Comparison of ENCODE assay signal across 10 cellular contexts in genomic region chr4:122797405-122798094, GRCh38. TPM values are rescaled to one million over a fixed set of nuclear protein-coding genes. Genes with fewer than 3 reads are reported as not detected.
DNase-seq lines count a peak whose midpoint lies in the region; FAIRE-seq and TF ChIP-seq lines count a peak whose summit lies in the region.
"Had no signal": no experiment of that assay in that cellular context is flagged by ENCODE, and none has a peak within 500 bp of the region (broad histone marks: within the 10 kb centered on the region; RNA-seq: fewer than 3 reads in every experiment).

No MANE protein-coding gene starts in this region.

- dilution Hi-C loops in endothelial cell of umbilical vein (cut with MboI; ENCODE audit: extremely low pct_ligation_motif_present, low sequenced_read_pairs) = no loop called here

- H3K27ac ChIP-seq in ACC112 (ENCODE audit: low read depth, low read length) = peak overlapping the region; percentile 94
- H3K27ac ChIP-seq in endothelial cell of umbilical vein (ENCODE audit: insufficient read depth, low read depth, low read length) = peak overlapping the region; percentile 58
- peak overlapping the region; percentile 71 for H3K27ac ChIP-seq in osteoblast (ENCODE audit: low read depth, low read length)
- no peak overlapping the region for H3K27ac ChIP-seq in CD4-positive, alpha-beta memory T cell (ENCODE audit: low read depth, low read length)

- H3K9me3 Mint-ChIP-seq in CD4-positive, alpha-beta memory T cell = no peaks in the 10 kb centered on the region

- H3K27me3 Mint-ChIP-seq in CD4-positive, alpha-beta memory T cell = peaks cover 0 to 3% of the 10 kb centered on the region in 2 donors

- H3K79me2 ChIP-seq in ACC112 (ENCODE audit: control insufficient read depth, insufficient read depth, low read length, unreplicated experiment) = no peaks in the 10 kb centered on the region
- H3K79me2 ChIP-seq in endothelial cell of umbilical vein (ENCODE audit: control insufficient read depth, insufficient read depth, low read length) = no peaks in the 10 kb centered on the region
- no peaks in the 10 kb centered on the region for H3K79me2 ChIP-seq in osteoblast (ENCODE audit: insufficient read depth, low read length)

- CTCF ChIA-PET in endothelial cell of umbilical vein (lab: Charles Lee) = interaction anchor here (0.7 to 1.6 kb wide), 6 partner anchors 9 to 117 kb away, joined by 3 to 5 read pairs (median 4); no protein-coding TSS in a partner anchor
- CTCF ChIA-PET in CD4-positive, alpha-beta memory T cell (lab: Charles Lee; ENCODE audit: partially characterized antibody) = interaction anchor here (1.4 kb wide), 1 partner anchor 9 kb away, joined by 4 read pairs; no protein-coding TSS in a partner anchor

- peak overlapping the region; percentile 7 for H3K9ac ChIP-seq in endothelial cell of umbilical vein (replicated peaks; ENCODE audit: extremely low read depth, insufficient read depth, low read length)

- no peaks in the 10 kb centered on the region for H3K4me1 Mint-ChIP-seq in CD4-positive, alpha-beta memory T cell

- H3K4me2 ChIP-seq in endothelial cell of umbilical vein (ENCODE audit: insufficient read depth, low read length) (peak overlapping the region; percentile 26), osteoblast (ENCODE audit: insufficient read depth, low read length) (peak overlapping the region; percentile 73)

- TSS peak; percentile 94 for BruUV-seq in endothelial cell of umbilical vein (replicated peaks; lab: Mats Ljungman, UMichigan)

- intact Hi-C loops in endothelial cell of umbilical vein (cut with micrococcal nuclease) = loop anchor here (2.0 kb wide), 1 partner anchor 29 kb away; the partner anchor contains the start of gene FGF2
- intact Hi-C loops in CD4-positive, alpha-beta memory T cell (cut with micrococcal nuclease) = no loop called here

- H3K36me3 ChIP-seq in ACC112 (ENCODE audit: insufficient read depth, low read length) (no peaks in the 10 kb centered on the region), MG63 (no peaks in the 10 kb centered on the region), endothelial cell of umbilical vein (ENCODE audit: control insufficient read depth in 2 of 2, extremely low read depth in 1 of 2, insufficient read depth in 2 of 2, low read length in 2 of 2) (no peaks in the 10 kb centered on the region), osteoblast (ENCODE audit: insufficient read depth, low read length) (no peaks in the 10 kb centered on the region)
- no peaks in the 10 kb centered on the region for H3K36me3 ChIP-seq in CD4-positive, alpha-beta memory T cell (ENCODE audit: insufficient read depth, low read length)

- H3K4me3 ChIP-seq in ACC112 (ENCODE audit: low read depth, low read length) (peak overlapping the region; percentile 56), MG63 (0 out of 2 replicates have a peak overlapping the region, but pooled peaks have one; percentile 7), endothelial cell of umbilical vein (replicated peaks in 1 of 3; ENCODE audit: insufficient read depth in 1 of 3, low read depth in 1 of 3, low read length in 3 of 3) (no peak overlapping the region), osteoblast (ENCODE audit: insufficient read depth, low read length) (peak overlapping the region; percentile 23)
- no peak overlapping the region for H3K4me3 ChIP-seq in CD4-positive, alpha-beta memory T cell (ENCODE audit: low read length in 2 of 2)

- H2AFZ ChIP-seq in ACC112 (ENCODE audit: low read length, unreplicated experiment) = peak overlapping the region; percentile 96
- H2AFZ ChIP-seq in endothelial cell of umbilical vein (ENCODE audit: low read depth, low read length) = peak overlapping the region; percentile 78
- H2AFZ ChIP-seq in osteoblast (ENCODE audit: low read length) = peak overlapping the region; percentile 11

- H4K20me1 ChIP-seq in endothelial cell of umbilical vein (replicated peaks; ENCODE audit: control insufficient read depth, extremely low read depth, insufficient read depth, low read length) = no peaks in the 10 kb centered on the region
- H4K20me1 ChIP-seq in osteoblast (ENCODE audit: insufficient read depth, low read length) = no peaks in the 10 kb centered on the region

- TF ChIP-seq POLR2A in endothelial cell of umbilical vein (IDR thresholded peaks at IDR 0.05; ENCODE audit: low read depth, low read length) = no peak

- H3K4me3 Mint-ChIP-seq in CD4-positive, alpha-beta memory T cell = no peak overlapping the region

- no peaks in the 10 kb centered on the region for H3K36me3 Mint-ChIP-seq in CD4-positive, alpha-beta memory T cell

- no peak overlapping the region for H3K27ac Mint-ChIP-seq in CD4-positive, alpha-beta memory T cell

- H3K27me3 ChIP-seq in ACC112 (ENCODE audit: insufficient read depth, low read length) (no peaks in the 10 kb centered on the region), MG63 (no peaks in the 10 kb centered on the region), endothelial cell of umbilical vein (ENCODE audit: control insufficient read depth in 2 of 2, insufficient read depth in 2 of 2, low read length in 2 of 2) (no peaks in the 10 kb centered on the region), osteoblast (ENCODE audit: insufficient read depth, low read length) (no peaks in the 10 kb centered on the region)
- no peaks in the 10 kb centered on the region for H3K27me3 ChIP-seq in CD4-positive, alpha-beta memory T cell (ENCODE audit: insufficient read depth, low read length)

- POLR2A ChIA-PET in endothelial cell of umbilical vein (lab: Charles Lee) = interaction anchor here (0.6 kb wide), 1 partner anchor 98 kb away, joined by 3 read pairs; no protein-coding TSS in a partner anchor
- POLR2A ChIA-PET in CD4-positive, alpha-beta memory T cell (lab: Charles Lee; ENCODE audit: partially characterized antibody) = no interaction called here

- peak; percentile 49 for FAIRE-seq in endothelial cell of umbilical vein (lab: Jason Lieb, UNC)

- peaks cover 35% of the 10 kb centered on the region for H3K4me1 ChIP-seq in ACC112 (ENCODE audit: control insufficient read depth, insufficient read depth, low read length, unreplicated experiment)
- peaks cover 7% of the 10 kb centered on the region for H3K4me1 ChIP-seq in endothelial cell of umbilical vein (ENCODE audit: control insufficient read depth, extremely low read depth, insufficient read depth, low read length)
- peaks cover 28% of the 10 kb centered on the region for H3K4me1 ChIP-seq in osteoblast (ENCODE audit: insufficient read depth, low read length)
- no peaks in the 10 kb centered on the region for H3K4me1 ChIP-seq in CD4-positive, alpha-beta memory T cell (ENCODE audit: insufficient read depth, low read length)

- DNase-seq in MG63 (no peak), endothelial cell of umbilical vein (ENCODE audit: low read depth, low spot score) (no peak), osteoblast (ENCODE audit: insufficient read length, low spot score, missing footprints) (peak; percentile 69), globus pallidus (ENCODE audit: low spot score) (no peak), SW480 (ENCODE audit: low spot score) (no peak), DMS 273 (lab: John Stamatoyannopoulos, UW; ENCODE audit: unreplicated experiment) (no peak)
- no peak for DNase-seq in CD4-positive, alpha-beta memory T cell
- DNase-seq: activated CD4-positive, alpha-beta T cell treated with anti-CD3 and anti-CD28 coated beads, Interleukin-2, amount 50 U/mL, for 48 hours; NCI-H1694 treated with DMSO at 0.1 percent for 48 hours had no signal

- no peaks in the 10 kb centered on the region for H3K9me1 ChIP-seq in endothelial cell of umbilical vein (replicated peaks; ENCODE audit: control insufficient read depth, extremely low read depth, insufficient read depth, low read length)

- H3K9me3 ChIP-seq in MG63 (no peaks in the 10 kb centered on the region), endothelial cell of umbilical vein (replicated peaks; ENCODE audit: control insufficient read depth, insufficient read depth, low read length) (no peaks in the 10 kb centered on the region), osteoblast (ENCODE audit: low read depth, low read length) (no peaks in the 10 kb centered on the region)
- H3K9me3 ChIP-seq in CD4-positive, alpha-beta memory T cell (ENCODE audit: control insufficient read depth in 1 of 2, low read length in 2 of 2) = no peaks in the 10 kb centered on the region

- TF ChIP-seq CTCF in endothelial cell of umbilical vein (IDR thresholded peaks at IDR 0.05; ENCODE audit: extremely low read depth in 1 of 2, insufficient read depth in 1 of 2, low read depth in 1 of 2, low read length in 2 of 2) (no peak), osteoblast (IDR thresholded peaks at IDR 0.05; ENCODE audit: extremely low read depth, low read depth, low read length) (no peak)

TF ChIP-seq in endothelial cell of umbilical vein, 7 proteins besides CTCF, POLR2A, EP300 and RAD21:
- TF ChIP-seq JUN (IDR thresholded peaks at IDR 0.05; ENCODE audit: borderline replicate concordance, insufficient read depth, insufficient read length, low read depth) (no peak), MYC (IDR thresholded peaks at IDR 0.05; ENCODE audit: low read depth, low read length) (no peak), MAX (IDR thresholded peaks at IDR 0.05; ENCODE audit: insufficient read depth, insufficient read length) (no peak), EZH2 (IDR thresholded peaks at IDR 0.05; ENCODE audit: borderline replicate concordance, low read depth, low read length, severe bottlenecking) (no peak), POLR2AphosphoS5 (IDR thresholded peaks at IDR 0.05; ENCODE audit: insufficient read depth, low read depth, low read length) (no peak), GATA2 (IDR thresholded peaks at IDR 0.05; ENCODE audit: insufficient read depth, insufficient read length, low read depth, low read length) (no peak), FOS (IDR thresholded peaks at IDR 0.05; ENCODE audit: borderline replicate concordance, insufficient read depth, low read length) (no peak)

RNA-seq across cellular contexts. Expression of gene FGF2, which starts 29.1 kb away (rescaled TPM):
- 48.5 and 109 TPM in 2 replicates for total RNA-seq in MG63 (2014; rRNA removed; shearing (Covaris generic); ENCODE audit: low replicate concordance)
- 16.3 and 23.9 TPM in 2 replicates for total RNA-seq in endothelial cell of umbilical vein
- polyA plus RNA-seq in endothelial cell of umbilical vein = 3.7 and 4.6 TPM in 2 replicates
- 5.0 and 5.3 TPM in 2 replicates for polyA plus RNA-seq in endothelial cell of umbilical vein (2011; cell fraction: cytosol; rRNA removed)
- 5.2 and 8.0 TPM in 2 replicates for polyA plus RNA-seq in endothelial cell of umbilical vein (2011; cell fraction: nucleus; rRNA removed)
- polyA plus RNA-seq in endothelial cell of umbilical vein (2012) = 7.3 and 8.8 TPM in 2 replicates
- polyA minus RNA-seq in endothelial cell of umbilical vein = 11.8 and 17.0 TPM in 2 replicates
- polyA minus RNA-seq in endothelial cell of umbilical vein (2011; cell fraction: cytosol; rRNA and poly(A)+ RNA removed) = 8.9 TPM
- 13.7 and 17.8 TPM in 2 replicates for polyA minus RNA-seq in endothelial cell of umbilical vein (2011; cell fraction: nucleus; rRNA and poly(A)+ RNA removed)
- 69.2 and 86.5 TPM in 2 replicates for total RNA-seq in osteoblast
- total RNA-seq in CD4-positive, alpha-beta memory T cell = not detected
- not detected for polyA plus RNA-seq in CD4-positive, alpha-beta memory T cell

Comparison
In these comparisons a context has a peak if more than half of its experiments do, and no peak if none do; other contexts are left out.
1. H2AFZ ChIP-seq: peak in every context shown above with its lines; median percentile 96 in ACC112; 78 in endothelial cell of umbilical vein; 11 in osteoblast.
2. H3K4me3 ChIP-seq: peak in ACC112 (single experiment), MG63 (single experiment) and osteoblast (single experiment); none in endothelial cell of umbilical vein (0 of 3) and CD4-positive, alpha-beta memory T cell (0 of 2).
3. RNA of gene FGF2, which starts 29.1 kb away (total RNA-seq): 69.2 to 86.5 TPM in osteoblast, 48.5 to 109 TPM in MG63 and 16.3 to 23.9 TPM in endothelial cell of umbilical vein; not detected in CD4-positive, alpha-beta memory T cell; every median in the first group is over 10 times any median in the second.